ENCODE assay signal across 28 cellular contexts in the genomic region with DNA sequence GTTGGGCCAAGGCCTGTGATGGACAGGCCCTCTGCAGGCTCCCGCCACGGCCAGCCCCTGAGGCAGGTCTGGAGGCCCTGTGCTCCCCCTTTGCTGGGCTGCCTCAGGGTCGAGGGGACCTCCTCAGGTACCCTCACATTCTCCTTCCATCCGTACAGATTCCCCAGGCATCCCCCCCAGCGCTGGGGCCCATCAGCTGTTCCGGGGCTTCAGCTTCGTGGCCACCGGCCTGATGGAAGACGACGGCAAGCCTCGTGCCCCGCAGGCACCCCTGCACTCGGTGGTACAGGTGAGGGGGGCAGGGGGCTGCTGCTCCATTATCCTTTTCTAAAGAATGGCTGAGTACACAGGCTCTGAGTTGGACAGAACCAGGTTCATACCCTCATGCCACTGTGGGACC.
"Had no signal": no experiment of that assay in that cellular context is flagged by ENCODE, and none has a peak within 500 bp of the region (broad histone marks: within the 10 kb centered on the region; RNA-seq: fewer than 3 reads in every experiment).

No MANE protein-coding gene starts in this region.

- H3K27ac ChIP-seq: esophagus squamous epithelium, heart right ventricle, left ventricle myocardium inferior, parathyroid adenoma, psoas muscle, sigmoid colon, thoracic aorta had no signal

- H3K27me3 Mint-ChIP-seq: activated CD4-positive, alpha-beta memory T cell treated with anti-CD3 and anti-CD28 coated beads, Interleukin-2, amount 10 ng/mL, durations not matched to agents 7 days and 5 days; activated CD4-positive, alpha-beta T cell treated with anti-CD3 and anti-CD28 coated beads, Interleukin-2, amount 10 ng/mL, durations not matched to agents 24 days and 14 days; activated CD8-positive, alpha-beta memory T cell treated with anti-CD3 and anti-CD28 coated beads, Interleukin-2, amount 10 ng/mL, durations not matched to agents 7 days and 5 days; activated naive CD4-positive, alpha-beta T cell treated with anti-CD3 and anti-CD28 coated beads, Interleukin-2, amount 10 ng/mL, durations not matched to agents 7 days and 5 days had no signal

- H3K9ac ChIP-seq: parathyroid adenoma, SK-N-SH had no signal

- H3K36me3 ChIP-seq: left ventricle myocardium inferior, sigmoid colon, thoracic aorta had no signal

- DNase-seq: activated CD4-positive, alpha-beta memory T cell treated with anti-CD3 and anti-CD28 coated beads, Interleukin-2, amount 10 ng/mL, durations not matched to agents 7 days and 5 days; activated CD4-positive, alpha-beta T cell treated with anti-CD3 and anti-CD28 coated beads, Interleukin-2, amount 10 ng/mL, durations not matched to agents 24 days and 14 days; activated CD4-positive, CD25-positive, alpha-beta regulatory T cell treated with anti-CD3 and anti-CD28 coated beads, Interleukin-2, amount 50 U/mL, for 72 hours; activated CD8-positive, alpha-beta memory T cell treated with anti-CD3 and anti-CD28 coated beads, Interleukin-2, amount 10 ng/mL, durations not matched to agents 7 days and 5 days; activated effector memory CD4-positive, alpha-beta T cell treated with anti-CD3 and anti-CD28 coated beads, Interleukin-2, amount 50 U/mL, for 16 hours; activated naive CD4-positive, alpha-beta T cell treated with anti-CD3 and anti-CD28 coated beads, Interleukin-2, amount 10 ng/mL, durations not matched to agents 7 days and 5 days; amniotic stem cell; caudate nucleus; cortex of kidney; esophagus squamous epithelium; foreskin melanocyte; heart right ventricle; left ventricle myocardium inferior; mesendoderm; mucosa of descending colon; occipital lobe; psoas muscle; sigmoid colon; SK-N-SH; small intestine; stimulated activated CD4-positive, alpha-beta T cell treated with anti-CD3 and anti-CD28 coated beads, Interleukin-4, amount 100 ng/mL, for 24 hours; stimulated activated naive CD4-positive, alpha-beta T cell; SW 1271; T-helper 2 cell; trophoblast cell had no signal

- H3K4me3 Mint-ChIP-seq: activated CD4-positive, alpha-beta memory T cell treated with anti-CD3 and anti-CD28 coated beads, Interleukin-2, amount 10 ng/mL, durations not matched to agents 7 days and 5 days; activated CD4-positive, alpha-beta T cell treated with anti-CD3 and anti-CD28 coated beads, Interleukin-2, amount 10 ng/mL, durations not matched to agents 24 days and 14 days; activated CD8-positive, alpha-beta memory T cell treated with anti-CD3 and anti-CD28 coated beads, Interleukin-2, amount 10 ng/mL, durations not matched to agents 7 days and 5 days; activated naive CD4-positive, alpha-beta T cell treated with anti-CD3 and anti-CD28 coated beads, Interleukin-2, amount 10 ng/mL, durations not matched to agents 7 days and 5 days had no signal

- H3K9me3 Mint-ChIP-seq: activated CD4-positive, alpha-beta memory T cell treated with anti-CD3 and anti-CD28 coated beads, Interleukin-2, amount 10 ng/mL, durations not matched to agents 7 days and 5 days; activated CD4-positive, alpha-beta T cell treated with anti-CD3 and anti-CD28 coated beads, Interleukin-2, amount 10 ng/mL, durations not matched to agents 24 days and 14 days; activated naive CD4-positive, alpha-beta T cell treated with anti-CD3 and anti-CD28 coated beads, Interleukin-2, amount 10 ng/mL, durations not matched to agents 7 days and 5 days had no signal

- H3K9me3 ChIP-seq: esophagus squamous epithelium, heart right ventricle, left ventricle myocardium inferior, mucosa of descending colon, psoas muscle, sigmoid colon, SK-N-SH, thoracic aorta had no signal

- H3K4me2 ChIP-seq: SK-N-SH had no signal

- H3K27me3 ChIP-seq: esophagus squamous epithelium, heart right ventricle, sigmoid colon had no signal

- H3K27ac Mint-ChIP-seq: activated CD4-positive, alpha-beta memory T cell treated with anti-CD3 and anti-CD28 coated beads, Interleukin-2, amount 10 ng/mL, durations not matched to agents 7 days and 5 days; activated naive CD4-positive, alpha-beta T cell treated with anti-CD3 and anti-CD28 coated beads, Interleukin-2, amount 10 ng/mL, durations not matched to agents 7 days and 5 days had no signal

- ATAC-seq: activated CD8-positive, alpha-beta memory T cell treated with anti-CD3 and anti-CD28 coated beads, Interleukin-2, amount 10 ng/mL, durations not matched to agents 7 days and 5 days; heart right ventricle; mucosa of descending colon; psoas muscle had no signal

- H2AFZ ChIP-seq: parathyroid adenoma had no signal

- H3K4me1 ChIP-seq: parathyroid adenoma, psoas muscle, sigmoid colon had no signal

- H3K4me3 ChIP-seq: esophagus squamous epithelium, heart right ventricle, left ventricle myocardium inferior, lung, mucosa of descending colon, psoas muscle, sigmoid colon, thoracic aorta had no signal
